8 cellular contexts compared by ENCODE assay signal in genomic region chr1:248873409-248873992, GRCh38. TPM values are rescaled to one million over a fixed set of nuclear protein-coding genes. Genes with fewer than 3 reads are reported as not detected.
DNase-seq lines count a peak whose midpoint lies in the region; ATAC-seq and TF ChIP-seq lines count a peak whose summit lies in the region.

No MANE protein-coding gene starts in this region.

- H3K36me3 Mint-ChIP-seq in H9 (ENCODE audit: insufficient read depth in 1 of 3, low read depth in 3 of 3) (no peaks in the 10 kb centered on the region; a peak in 1 of 7 replicates), neural progenitor cell (peaks cover 8% of the 10 kb centered on the region)

- H3K9me3 ChIP-seq in H9 (ENCODE audit: control insufficient read depth, low read depth, low read length) (no peaks in the 10 kb centered on the region), neural progenitor cell (ENCODE audit: low read depth) (no peaks in the 10 kb centered on the region), stomach smooth muscle (ENCODE audit: control insufficient read depth in 2 of 2, low read length in 2 of 2) (no peaks in the 10 kb centered on the region)

- peak; percentile 85 for ATAC-seq in foreskin keratinocyte

- peaks cover 25% of the 10 kb centered on the region for H3F3A ChIP-seq in neural progenitor cell (ENCODE audit: low read depth)

- no peak overlapping the region for H4K5ac ChIP-seq in H9 (ENCODE audit: insufficient read length, low read depth, low read length)

- no peak overlapping the region for H4K91ac ChIP-seq in H9 (ENCODE audit: insufficient read length, low read depth, low read length)

- peak overlapping the region; percentile 57 for H3K18ac ChIP-seq in H9 (ENCODE audit: insufficient read length, low read depth, low read length)

- no peak overlapping the region for H3K23ac ChIP-seq in H9 (ENCODE audit: insufficient read length, low read depth, low read length)

- H3K9ac ChIP-seq in H9 (ENCODE audit: extremely low read depth, insufficient read length, low read length), result peak overlapping the region; percentile 74
- H3K9ac ChIP-seq in neural progenitor cell, result peak overlapping the region; percentile 52
- H3K9ac ChIP-seq in stomach smooth muscle (ENCODE audit: low read length in 2 of 2), result peak overlapping the region; percentile 89 to 97

- H3K27ac Mint-ChIP-seq in H9, result peak overlapping the region; percentile 97 to 98 (median 97)
- peak overlapping the region; percentile 99 for H3K27ac Mint-ChIP-seq in neural progenitor cell

- H3K4me3 Mint-ChIP-seq in H9, result peak overlapping the region; percentile 95 to 97
- peak overlapping the region; percentile 98 for H3K4me3 Mint-ChIP-seq in neural progenitor cell

- H2BK120ac ChIP-seq in H9 (ENCODE audit: low read depth, low read length, poor library complexity, severe bottlenecking), result no peak overlapping the region

- no peak overlapping the region for H3K56ac ChIP-seq in H9 (ENCODE audit: insufficient read length, low read depth, low read length)

- no peak overlapping the region for H2BK5ac ChIP-seq in H9 (ENCODE audit: insufficient read length, low read length)

- no peak overlapping the region for H2AK5ac ChIP-seq in H9 (ENCODE audit: insufficient read length, low read length)

- H3K9me3 Mint-ChIP-seq in H9 (peaks cover 2 to 7% of the 10 kb centered on the region in 2 experiments; a peak in 2 of 5 replicates), neural progenitor cell (peaks cover 12% of the 10 kb centered on the region)

- H3K4ac ChIP-seq in H9 (ENCODE audit: low read depth, low read length), result no peak overlapping the region

- H4K20me1 ChIP-seq in H9 (ENCODE audit: control insufficient read depth, insufficient read depth, insufficient read length), result no peaks in the 10 kb centered on the region
- no peaks in the 10 kb centered on the region for H4K20me1 ChIP-seq in neural progenitor cell (ENCODE audit: low read depth)

- H3K4me1 Mint-ChIP-seq in H9 (peaks cover 5 to 11% of the 10 kb centered on the region in 2 experiments; a peak in 2 of 4 replicates), neural progenitor cell (peaks cover 13% of the 10 kb centered on the region)

- no peaks in the 10 kb centered on the region for H3K79me1 ChIP-seq in H9 (ENCODE audit: insufficient read depth, low read depth, low read length, poor library complexity, severe bottlenecking)

- H3K4me1 ChIP-seq in H9 (ENCODE audit: insufficient read depth, low read length) (no peaks in the 10 kb centered on the region), foreskin keratinocyte (no peaks in the 10 kb centered on the region), neural progenitor cell (no peaks in the 10 kb centered on the region), stomach smooth muscle (ENCODE audit: control insufficient read depth, insufficient read depth, low read length) (peaks cover 6% of the 10 kb centered on the region)

- H3K23me2 ChIP-seq in H9 (ENCODE audit: insufficient read length, low read depth, low read length, poor library complexity, severe bottlenecking), result no peaks in the 10 kb centered on the region

- DNase-seq in ELF-1 (ENCODE audit: low read depth, low spot score), result peak; percentile 99
- peak; percentile 97 for DNase-seq in H9
- peak; percentile 91 for DNase-seq in M059J (ENCODE audit: low read depth)
- DNase-seq in activated gamma-delta T cell (lab: John Stamatoyannopoulos, UW), result peak; percentile 66
- peak; percentile 85 to 92 for DNase-seq in foreskin keratinocyte
- DNase-seq in neural progenitor cell (ENCODE audit: low spot score), result peak; percentile 95

- H3K27me3 Mint-ChIP-seq in H9 (ENCODE audit: low read depth) (peaks cover 9% of the 10 kb centered on the region), neural progenitor cell (ENCODE audit: insufficient read depth, low read depth) (peaks cover 31% of the 10 kb centered on the region)

- TF ChIP-seq CTCF in H9 (conservative IDR thresholded peaks at IDR 0.05), result no peak
- peak; percentile 9 for TF ChIP-seq CTCF in foreskin keratinocyte (conservative IDR thresholded peaks at IDR 0.05)
- peak; percentile 7 for TF ChIP-seq CTCF in neural progenitor cell (IDR thresholded peaks at IDR 0.05)

- no peak overlapping the region for H2BK12ac ChIP-seq in H9 (ENCODE audit: insufficient read length, low read depth, low read length)

- H3K4me2 ChIP-seq in H9 (ENCODE audit: insufficient read depth, insufficient read length, low read length) (peak overlapping the region; percentile 61), neural progenitor cell (peak overlapping the region; percentile 73)

- H3T11ph ChIP-seq in H9 (ENCODE audit: low read length), result no peak overlapping the region

- H3K4me3 ChIP-seq in neural progenitor cell (peak overlapping the region; percentile 72), stomach smooth muscle (ENCODE audit: low read length in 2 of 2) (peak overlapping the region; percentile 85 to 88)

- H2AFZ ChIP-seq in H9 (ENCODE audit: low read length), result no peak overlapping the region
- peak overlapping the region; percentile 96 for H2AFZ ChIP-seq in neural progenitor cell (replicated peaks)

- no peak overlapping the region for H2BK15ac ChIP-seq in H9 (ENCODE audit: low read depth, low read length)

- H3K27ac ChIP-seq in H9 (ENCODE audit: insufficient read length, low read depth, low read length) (peak overlapping the region; percentile 3), foreskin keratinocyte (peak overlapping the region; percentile 45), neural progenitor cell (peak overlapping the region; percentile 89), stomach smooth muscle (ENCODE audit: low read length) (peak overlapping the region; percentile 97)

- peak; percentile 55 for TF ChIP-seq POLR2A in Raji (IDR thresholded peaks at IDR 0.05; ENCODE audit: insufficient read depth, low read depth, low read length)

- no CpG with 5 or more reads among the region's 41 CpGs for WGBS in H9 (ENCODE audit: extremely low coverage, insufficient read length, low lambda C conversion rate)

- H2BK20ac ChIP-seq in H9 (ENCODE audit: low read depth, low read length, poor library complexity, severe bottlenecking), result no peak overlapping the region

- no peaks in the 10 kb centered on the region for H3K79me2 ChIP-seq in H9 (ENCODE audit: insufficient read depth, low read length)
- no peaks in the 10 kb centered on the region for H3K79me2 ChIP-seq in neural progenitor cell (ENCODE audit: low read depth)

- no peak overlapping the region for H4K8ac ChIP-seq in H9 (replicated peaks; ENCODE audit: insufficient read length, low read depth, low read length)

- H3K14ac ChIP-seq in H9 (ENCODE audit: insufficient read depth, low read length), result peak overlapping the region; percentile 28; the same call in 1 of the 2 replicates

- H3K36me3 ChIP-seq in neural progenitor cell (no peaks in the 10 kb centered on the region), stomach smooth muscle (ENCODE audit: control insufficient read depth in 2 of 2, insufficient read depth in 2 of 2, low read length in 2 of 2) (no peaks in the 10 kb centered on the region)

- H3K27me3 ChIP-seq in H9 (ENCODE audit: insufficient read depth, low read length) (no peaks in the 10 kb centered on the region), foreskin keratinocyte (no peaks in the 10 kb centered on the region), neural progenitor cell (no peaks in the 10 kb centered on the region), stomach smooth muscle (ENCODE audit: control insufficient read depth in 1 of 2, insufficient read depth in 2 of 2, low read length in 2 of 2) (no peaks in the 10 kb centered on the region)

RNA-seq across cellular contexts. Expression of gene ZNF692, which starts 14.6 kb away (rescaled TPM):
- 40.0 and 40.1 TPM in 2 replicates for total RNA-seq in H9 (2021)
- total RNA-seq in M059J (2014; rRNA removed; shearing (Covaris generic)), result 3.1 and 16.5 TPM in 2 replicates
- 26.2 and 27.3 TPM in 2 replicates for total RNA-seq in foreskin keratinocyte
- polyA plus RNA-seq in foreskin keratinocyte, result 33.1 and 33.8 TPM in 2 replicates
- 37.8 and 84.9 TPM in 2 replicates for total RNA-seq in neural progenitor cell (ENCODE audit: low replicate concordance)

RNA-seq across cellular contexts. Expression of gene PGBD2, which starts 32.5 kb away (rescaled TPM):
- total RNA-seq in H9 (2021) (10.4 and 10.6 TPM in 2 replicates), foreskin keratinocyte (3.4 and 4.1 TPM in 2 replicates), neural progenitor cell (ENCODE audit: low replicate concordance) (7.9 and 11.2 TPM in 2 replicates)
- total RNA-seq in M059J (2014; rRNA removed; shearing (Covaris generic)), result 2.2 and 5.7 TPM in 2 replicates
- polyA plus RNA-seq in foreskin keratinocyte, result 2.0 and 2.4 TPM in 2 replicates

RNA-seq across cellular contexts. Expression of gene ZNF672, which starts 35.5 kb away (rescaled TPM):
- 28.5 and 29.4 TPM in 2 replicates for total RNA-seq in H9 (2021)
- 15.0 and 16.4 TPM in 2 replicates for total RNA-seq in M059J (2014; rRNA removed; shearing (Covaris generic))
- 14.9 and 16.1 TPM in 2 replicates for total RNA-seq in foreskin keratinocyte
- 13.3 and 15.9 TPM in 2 replicates for polyA plus RNA-seq in foreskin keratinocyte
- 16.9 and 35.5 TPM in 2 replicates for total RNA-seq in neural progenitor cell (ENCODE audit: low replicate concordance)

RNA-seq across cellular contexts. Expression of gene SH3BP5L, which starts 47.8 kb away (rescaled TPM):
- total RNA-seq in H9 (2021) (27.6 and 28.8 TPM in 2 replicates), foreskin keratinocyte (16.8 and 18.5 TPM in 2 replicates), neural progenitor cell (ENCODE audit: low replicate concordance) (9.6 and 30.8 TPM in 2 replicates)
- 14.9 and 21.0 TPM in 2 replicates for total RNA-seq in M059J (2014; rRNA removed; shearing (Covaris generic))
- polyA plus RNA-seq in foreskin keratinocyte, result 13.5 and 15.4 TPM in 2 replicates

Comparison
In these comparisons a context has a peak if more than half of its experiments do, and no peak if none do; other contexts are left out.
1. Peak in every context shown above with its lines: DNase-seq, ATAC-seq, H3K4me3 ChIP-seq and H3K27ac ChIP-seq.
2. H3K27ac ChIP-seq: peak in every context shown above with its lines; median percentile 97 in stomach smooth muscle; 89 in neural progenitor cell; 45 in foreskin keratinocyte; 3 in H9.